In genomic region chr16:9280067-9280466, GRCh38 we compare ENCODE assay signal across 22 cellular contexts.
DNase-seq lines count a peak whose midpoint lies in the region; ATAC-seq, FAIRE-seq and TF ChIP-seq lines count a peak whose summit lies in the region.
"Had no signal": no experiment of that assay in that cellular context is flagged by ENCODE, and none has a peak within 500 bp of the region (broad histone marks: within the 10 kb centered on the region; RNA-seq: fewer than 3 reads in every experiment).

No MANE protein-coding gene starts in this region.

- no peak overlapping the region for H3K9ac ChIP-seq in BLaER1 treated with 17β-estradiol and CSF1 and Interleukin-3, amounts not matched to agents 10 nM and 100 nM
- no peak overlapping the region for H3K9ac ChIP-seq in mesendoderm (ENCODE audit: low read length)
- H3K9ac ChIP-seq: BLaER1 had no signal

- no peak overlapping the region for H3K4ac ChIP-seq in mesendoderm (ENCODE audit: low read depth, low read length)

- peak overlapping the region in 2 of 11 experiments; percentile 34 to 38; a peak in 2 of 22 replicates for H3K27ac ChIP-seq in BLaER1 treated with 17β-estradiol and CSF1 and Interleukin-3, amounts not matched to agents 10 nM and 100 nM
- no peak overlapping the region for H3K27ac ChIP-seq in small intestine (ENCODE audit: low read depth in 1 of 2, low read length in 1 of 2)
- H3K27ac ChIP-seq in mesendoderm (ENCODE audit: low read depth, low read length) = no peak overlapping the region
- H3K27ac ChIP-seq: BLaER1, C4-2B had no signal

- no peak overlapping the region for H3K4me3 Mint-ChIP-seq in activated CD8-positive, alpha-beta T cell treated with anti-CD3 and anti-CD28 coated beads, Interleukin-2, amount 10 ng/mL, durations not matched to agents 7 days and 5 days
- H3K4me3 Mint-ChIP-seq: CD4-positive, alpha-beta T cell; CD8-positive, alpha-beta T cell had no signal

- H3K56ac ChIP-seq in mesendoderm (ENCODE audit: low read length) = no peak overlapping the region

- no peaks in the 10 kb centered on the region for H3K36me3 ChIP-seq in BLaER1 treated with 17β-estradiol and CSF1 and Interleukin-3, amounts not matched to agents 10 nM and 100 nM
- H3K36me3 ChIP-seq in bronchial epithelial cell (ENCODE audit: control insufficient read depth, insufficient read depth, low read length) (no peaks in the 10 kb centered on the region), small intestine (ENCODE audit: control insufficient read depth in 2 of 2, insufficient read depth in 2 of 2, low read length in 2 of 2) (no peaks in the 10 kb centered on the region), mesendoderm (ENCODE audit: control insufficient read depth, insufficient read depth, low read length) (no peaks in the 10 kb centered on the region)
- H3K36me3 ChIP-seq: BE2C, BLaER1 had no signal

- FAIRE-seq in bronchial epithelial cell (lab: Jason Lieb, UNC) = peak; percentile 55
- no peak for FAIRE-seq in small intestine (lab: Jason Lieb, UNC)
- FAIRE-seq: A204.1, D721Med, G401.6, GM12891, GM19239 had no signal

- H3K9me3 ChIP-seq in BLaER1 treated with 17β-estradiol and CSF1 and Interleukin-3, amounts not matched to agents 10 nM and 100 nM (replicated peaks in 1 of 11) = no peaks in the 10 kb centered on the region
- H3K9me3 ChIP-seq in small intestine (ENCODE audit: control insufficient read depth, low read depth) = no peaks in the 10 kb centered on the region
- H3K9me3 ChIP-seq: BE2C, BLaER1, Caco-2 had no signal

- no peaks in the 10 kb centered on the region for H3K4me1 Mint-ChIP-seq in activated CD8-positive, alpha-beta T cell treated with anti-CD3 and anti-CD28 coated beads, Interleukin-2, amount 10 ng/mL, durations not matched to agents 7 days and 5 days (ENCODE audit: low read depth)

- POLR2A ChIA-PET in activated CD8-positive, alpha-beta T cell treated with anti-CD3 and anti-CD28 coated beads, Interleukin-2, amount 10 ng/mL, durations not matched to agents 7 days and 5 days (lab: Charles Lee) = interaction anchor here (1.0 kb wide), 1 partner anchor 21 kb away, joined by 3 read pairs; no protein-coding TSS in a partner anchor

- no peak for DNase-seq in bronchial epithelial cell (ENCODE audit: low read depth)
- DNase-seq in left colon = no peak
- peak; percentile 58 for DNase-seq in small intestine
- DNase-seq in mesendoderm = no peak
- DNase-seq in NCI-H2081 treated with DMSO at 0.1 percent for 48 hours (lab: John Stamatoyannopoulos, UW) = no peak
- no peak for DNase-seq in activated CD8-positive, alpha-beta T cell treated with anti-CD3 and anti-CD28 coated beads, Interleukin-2, amount 10 ng/mL, durations not matched to agents 7 days and 5 days
- DNase-seq: 8988T; ACHN; BE2C; Caco-2; Calu3; CD4-positive, alpha-beta T cell; CD8-positive, alpha-beta T cell; DMS79 treated with DMSO at 0.1 percent for 48 hours had no signal

- H4K20me1 ChIP-seq in BLaER1 treated with 17β-estradiol and CSF1 and Interleukin-3, amounts not matched to agents 10 nM and 100 nM = no peaks in the 10 kb centered on the region
- H4K20me1 ChIP-seq: BLaER1 had no signal

- H3K36me3 Mint-ChIP-seq in activated CD8-positive, alpha-beta T cell treated with anti-CD3 and anti-CD28 coated beads, Interleukin-2, amount 10 ng/mL, durations not matched to agents 7 days and 5 days (ENCODE audit: low read depth) = no peaks in the 10 kb centered on the region
- H3K36me3 Mint-ChIP-seq: CD8-positive, alpha-beta T cell had no signal

- H2BK5ac ChIP-seq in mesendoderm (ENCODE audit: low read length) = no peak overlapping the region

- no peak overlapping the region for H3K27ac Mint-ChIP-seq in activated CD8-positive, alpha-beta T cell treated with anti-CD3 and anti-CD28 coated beads, Interleukin-2, amount 10 ng/mL, durations not matched to agents 7 days and 5 days
- H3K27ac Mint-ChIP-seq: CD4-positive, alpha-beta T cell; CD8-positive, alpha-beta T cell had no signal

- H3K4me1 ChIP-seq in BLaER1 treated with 17β-estradiol and CSF1 and Interleukin-3, amounts not matched to agents 10 nM and 100 nM = peaks cover 0 to 16% (median 5%) of the 10 kb centered on the region in 10 experiments; a peak in 10 of 20 replicates
- H3K4me1 ChIP-seq in small intestine (ENCODE audit: control insufficient read depth in 2 of 2, insufficient read depth in 1 of 2, low read depth in 1 of 2, low read length in 1 of 2) (no peaks in the 10 kb centered on the region), mesendoderm (ENCODE audit: control insufficient read depth, low read depth, low read length) (no peaks in the 10 kb centered on the region)
- H3K4me1 ChIP-seq: BE2C, BLaER1, Caco-2 had no signal

- no peak overlapping the region for H4K8ac ChIP-seq in mesendoderm (ENCODE audit: low read depth, low read length)

- ATAC-seq in left colon = peak; percentile 71
- ATAC-seq in activated CD8-positive, alpha-beta T cell treated with anti-CD3 and anti-CD28 coated beads, Interleukin-2, amount 10 ng/mL, durations not matched to agents 7 days and 5 days = no peak
- ATAC-seq: CD8-positive, alpha-beta T cell had no signal

- CTCF ChIA-PET in activated CD8-positive, alpha-beta T cell treated with anti-CD3 and anti-CD28 coated beads, Interleukin-2, amount 10 ng/mL, durations not matched to agents 7 days and 5 days (lab: Charles Lee) = no interaction called here

- no peak for TF ChIP-seq CTCF in bronchial epithelial cell (IDR thresholded peaks at IDR 0.05; ENCODE audit: insufficient read depth, low read length, severe bottlenecking)

- H3K18ac ChIP-seq in mesendoderm (ENCODE audit: low read length) = no peak overlapping the region

- intact Hi-C loops in left colon (cut with DNase I, micrococcal nuclease) = no loop called here

- H3K23ac ChIP-seq in mesendoderm (ENCODE audit: low read length) = no peak overlapping the region

- no peak overlapping the region for H2BK120ac ChIP-seq in mesendoderm (ENCODE audit: low read depth, low read length)

- H3K4me3 ChIP-seq in BLaER1 treated with 17β-estradiol and CSF1 and Interleukin-3, amounts not matched to agents 10 nM and 100 nM = no peak overlapping the region
- H3K4me3 ChIP-seq in bronchial epithelial cell (ENCODE audit: low read depth, low read length) (no peak overlapping the region), small intestine (ENCODE audit: low read depth in 1 of 2, low read length in 2 of 2) (no peak overlapping the region), mesendoderm (ENCODE audit: low read length) (no peak overlapping the region)
- H3K4me3 ChIP-seq: BLaER1 had no signal

- no peak overlapping the region for H4K5ac ChIP-seq in mesendoderm (ENCODE audit: low read length)

- H3K79me2 ChIP-seq in mesendoderm (ENCODE audit: control insufficient read depth, insufficient read depth, low read length) = no peaks in the 10 kb centered on the region

- no peaks in the 10 kb centered on the region for H3K79me1 ChIP-seq in mesendoderm (ENCODE audit: low read length)

- WGBS in small intestine, 3 donors = 34 to 64% (median 41%) methylated on average over 3 of the region's 3 CpGs
- no CpG with 5 or more reads among the region's 3 CpGs for WGBS in mesendoderm (ENCODE audit: extremely low coverage, insufficient coverage, low lambda C conversion rate)

- H2AK5ac ChIP-seq in mesendoderm (ENCODE audit: low read length) = no peak overlapping the region

- no peaks in the 10 kb centered on the region for H3K27me3 ChIP-seq in BLaER1 treated with 17β-estradiol and CSF1 and Interleukin-3, amounts not matched to agents 10 nM and 100 nM
- H3K27me3 ChIP-seq in bronchial epithelial cell (ENCODE audit: control insufficient read depth, insufficient read depth, low read length) = no peaks in the 10 kb centered on the region
- H3K27me3 ChIP-seq in small intestine (ENCODE audit: control insufficient read depth in 2 of 2, insufficient read depth in 2 of 2, low read length in 2 of 2) = no peaks in the 10 kb centered on the region
- H3K27me3 ChIP-seq in mesendoderm (ENCODE audit: insufficient read depth, low read length, poor library complexity) = no peaks in the 10 kb centered on the region
- H3K27me3 ChIP-seq: BE2C, BLaER1 had no signal

- no peak overlapping the region for H2BK15ac ChIP-seq in mesendoderm (replicated peaks; ENCODE audit: low read depth)

- no peaks in the 10 kb centered on the region for H3K9me3 Mint-ChIP-seq in activated CD8-positive, alpha-beta T cell treated with anti-CD3 and anti-CD28 coated beads, Interleukin-2, amount 10 ng/mL, durations not matched to agents 7 days and 5 days (ENCODE audit: insufficient read depth)
- H3K9me3 Mint-ChIP-seq: CD4-positive, alpha-beta T cell; CD8-positive, alpha-beta T cell had no signal

- H3K27me3 Mint-ChIP-seq in activated CD8-positive, alpha-beta T cell treated with anti-CD3 and anti-CD28 coated beads, Interleukin-2, amount 10 ng/mL, durations not matched to agents 7 days and 5 days (ENCODE audit: low read depth) = no peaks in the 10 kb centered on the region
- H3K27me3 Mint-ChIP-seq: CD4-positive, alpha-beta T cell had no signal

- H3K4me2 ChIP-seq in BLaER1 treated with 17β-estradiol and CSF1 and Interleukin-3, amounts not matched to agents 10 nM and 100 nM = peak overlapping the region in 6 of 11 experiments; percentile 12 to 54 (median 42); a peak in 11 of 22 replicates
- H3K4me2 ChIP-seq in mesendoderm (ENCODE audit: low read length) = no peak overlapping the region
- H3K4me2 ChIP-seq: BLaER1 had no signal
